In genomic region chr17:48100160-48100559, GRCh38 we compare ENCODE assay signal across 8 cellular contexts. TPM values are rescaled to one million over a fixed set of nuclear protein-coding genes. Genes with fewer than 3 reads are reported as not detected.
DNase-seq lines count a peak whose midpoint lies in the region; ATAC-seq, FAIRE-seq and TF ChIP-seq lines count a peak whose summit lies in the region.

No MANE protein-coding gene starts in this region.

- FAIRE-seq in D721Med (lab: Jason Lieb, UNC): no peak

- TF ChIP-seq POLR2A in breast epithelium (IDR thresholded peaks at IDR 0.05): no peak

- intact Hi-C loops in breast epithelium (cut with DNase I; ENCODE audit: low total_unique reads) (no loop called here), posterior vena cava (cut with DNase I) (no loop called here)

- DNase-seq in ACHN (peak; percentile 46), breast epithelium (ENCODE audit: low spot score in 2 of 2) (no peak), D721Med (ENCODE audit: insufficient read length, low spot score) (no peak), posterior vena cava (ENCODE audit: low spot score) (no peak)

- TF ChIP-seq CTCF in breast epithelium (IDR thresholded peaks at IDR 0.05) (no peak), D721Med (IDR thresholded peaks at IDR 0.05; ENCODE audit: insufficient read depth, missing control alignments) (no peak)

- H3K27ac ChIP-seq in HUES48 (ENCODE audit: low read depth, low read length) (peak overlapping the region; percentile 96), breast epithelium (peak overlapping the region; percentile 92 to 97), mucosa of rectum (ENCODE audit: low read depth in 2 of 2, low read length in 2 of 2) (peak overlapping the region in 1 of 2 donors; percentile 80)

- H3K27me3 ChIP-seq in HUES48 (ENCODE audit: control insufficient read depth, insufficient read depth, low read length) (no peaks in the 10 kb centered on the region), breast epithelium (no peaks in the 10 kb centered on the region), mucosa of rectum (ENCODE audit: control insufficient read depth in 2 of 2, insufficient read depth in 2 of 2, low read length in 2 of 2) (no peaks in the 10 kb centered on the region)

- in situ Hi-C loops in ACHN (cut with HindIII; ENCODE audit: low pct_ligation_motif_present, low pct_unique_long_range_greater_than_20kb, low sequenced_read_pairs): no loop called here

- ATAC-seq in GM19397 (IDR thresholded peaks at IDR 0.05; ENCODE audit: unreplicated experiment) (no peak), HG02852 (IDR thresholded peaks at IDR 0.05; ENCODE audit: unreplicated experiment) (no peak)

- H3K9me3 ChIP-seq in HUES48 (ENCODE audit: control insufficient read depth, insufficient read depth, low read length) (no peaks in the 10 kb centered on the region), breast epithelium (no peaks in the 10 kb centered on the region), mucosa of rectum (ENCODE audit: control insufficient read depth in 2 of 2, low read length in 2 of 2) (no peaks in the 10 kb centered on the region)

- H3K36me3 ChIP-seq in HUES48 (ENCODE audit: control insufficient read depth, insufficient read depth, low read length) (peaks cover 4% of the 10 kb centered on the region; the same call in 1 of the 2 replicates), breast epithelium (no peaks in the 10 kb centered on the region), mucosa of rectum (ENCODE audit: control insufficient read depth in 2 of 2, insufficient read depth in 2 of 2, low read length in 2 of 2) (no peaks in the 10 kb centered on the region)

- H3K4me1 ChIP-seq in HUES48 (ENCODE audit: control insufficient read depth, insufficient read depth, low read length) (no peaks in the 10 kb centered on the region), breast epithelium (no peaks in the 10 kb centered on the region), mucosa of rectum (ENCODE audit: control insufficient read depth in 2 of 2, insufficient read depth in 2 of 2, low read length in 2 of 2) (peaks cover 5 to 8% of the 10 kb centered on the region in 2 donors)

- H3K4me3 ChIP-seq in HUES48 (ENCODE audit: low read depth, low read length) (peak overlapping the region; percentile 89), breast epithelium (peak overlapping the region; percentile 84 to 95 (median 95)), mucosa of rectum (ENCODE audit: low read length in 2 of 2) (peak overlapping the region; percentile 63 to 82)

- H3K9ac ChIP-seq in HUES48 (ENCODE audit: low read depth, low read length) (peak overlapping the region; percentile 80), mucosa of rectum (ENCODE audit: low read depth in 1 of 2, low read length in 2 of 2) (peak overlapping the region in 1 of 2 donors; percentile 67)

RNA-seq across cellular contexts. Expression of gene CBX1, which starts 1.1 kb away (rescaled TPM):
- total RNA-seq in breast epithelium (10 to 100 TPM; 29.0 to 45.8 (median 45.2) TPM), posterior vena cava (10 to 100 TPM; 38.7 to 46.1 TPM)

RNA-seq across cellular contexts. Expression of gene SNX11, which starts 7.4 kb away (rescaled TPM):
- total RNA-seq in breast epithelium: 10 to 100 TPM; 13.4 to 19.7 (median 14.2) TPM
- total RNA-seq in posterior vena cava: 10 to 100 TPM; 18.8 to 22.3 TPM

RNA-seq across cellular contexts. Expression of gene NFE2L1, which starts 52.0 kb away (rescaled TPM):
- total RNA-seq in breast epithelium (100 to 1,000 TPM in 2 of 3 donors, 10 to 100 TPM in 1; 96.4 to 278 (median 106) TPM), posterior vena cava (100 to 1,000 TPM; 255 to 263 TPM)
